Comparison of ENCODE assay signal across 28 cellular contexts in the genomic region with DNA sequence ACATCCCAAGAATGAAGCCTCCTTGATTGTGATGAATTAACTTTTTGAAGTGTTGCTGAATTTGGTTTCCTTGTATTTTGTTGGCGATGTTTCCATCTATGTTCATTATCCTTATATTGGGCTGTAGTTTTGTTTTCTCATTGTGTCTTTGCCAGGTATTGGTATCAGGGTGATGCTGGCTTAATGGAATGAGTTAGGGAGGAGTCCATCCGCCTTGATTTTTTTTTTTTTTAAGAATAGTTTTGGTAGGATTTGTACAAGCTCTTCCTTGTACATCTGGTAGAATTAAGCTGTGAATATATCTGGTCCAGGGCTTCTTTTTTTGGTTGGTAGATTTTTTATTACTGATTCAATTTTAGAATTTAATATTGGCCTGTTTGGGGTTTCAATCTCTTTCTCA.
"Had no signal": no experiment of that assay in that cellular context is flagged by ENCODE, and none has a peak within 500 bp of the region (broad histone marks: within the 10 kb centered on the region; RNA-seq: fewer than 3 reads in every experiment).

No MANE protein-coding gene starts in this region.

- H3K36me3 Mint-ChIP-seq: naive thymus-derived CD4-positive, alpha-beta T cell; natural killer cell; neural progenitor cell; stimulated activated effector memory CD8-positive, alpha-beta T cell treated with anti-CD3 and anti-CD28 coated beads, Interleukin-12 subunit alpha, Interleukin-12 subunit beta, amount 100 ng/mL, for 72 hours; stimulated activated naive B cell treated with anti-CD40 and anti-IgM and Interleukin-4, amounts not matched to agents 10 μg/mL and 1 μg/mL and 100 μg/mL, for 72 hours had no signal

- H3K36me3 ChIP-seq: neural progenitor cell, ovary, right lobe of liver, sigmoid colon, stomach, thoracic aorta, thyroid gland, tibial nerve, upper lobe of left lung, vagina had no signal

- H3K27ac Mint-ChIP-seq: naive thymus-derived CD4-positive, alpha-beta T cell; natural killer cell; nephron; neural progenitor cell; progenitor cell of endocrine pancreas; stimulated activated effector memory CD8-positive, alpha-beta T cell treated with anti-CD3 and anti-CD28 coated beads, Interleukin-12 subunit alpha, Interleukin-12 subunit beta, amount 100 ng/mL, for 72 hours; stimulated activated naive B cell treated with anti-CD40 and anti-IgM and Interleukin-4, amounts not matched to agents 10 μg/mL and 1 μg/mL and 100 μg/mL, for 72 hours; stimulated activated naive CD8-positive, alpha-beta T cell treated with anti-CD3 and anti-CD28 coated beads, Interleukin-15, Interleukin-2, amounts not matched to agents 100 ng/mL and 50 ng/mL, for 24 hours had no signal

- H3K4me1 Mint-ChIP-seq: naive thymus-derived CD4-positive, alpha-beta T cell; natural killer cell; stimulated activated effector memory CD8-positive, alpha-beta T cell treated with anti-CD3 and anti-CD28 coated beads, Interleukin-12 subunit alpha, Interleukin-12 subunit beta, amount 100 ng/mL, for 72 hours had no signal

- H3K4me3 Mint-ChIP-seq: naive thymus-derived CD4-positive, alpha-beta T cell; natural killer cell; nephron; neural progenitor cell; stimulated activated effector memory CD8-positive, alpha-beta T cell treated with anti-CD3 and anti-CD28 coated beads, Interleukin-12 subunit alpha, Interleukin-12 subunit beta, amount 100 ng/mL, for 72 hours; stimulated activated naive B cell treated with anti-CD40 and anti-IgM and Interleukin-4, amounts not matched to agents 10 μg/mL and 1 μg/mL and 100 μg/mL, for 72 hours; stimulated activated naive CD8-positive, alpha-beta T cell treated with anti-CD3 and anti-CD28 coated beads, Interleukin-15, Interleukin-2, amounts not matched to agents 100 ng/mL and 50 ng/mL, for 24 hours had no signal

- ATAC-seq: naive thymus-derived CD4-positive, alpha-beta T cell; natural killer cell; psoas muscle; right lobe of liver; stimulated activated effector memory CD8-positive, alpha-beta T cell treated with anti-CD3 and anti-CD28 coated beads, Interleukin-12 subunit alpha, Interleukin-12 subunit beta, amount 100 ng/mL, for 72 hours; stimulated activated naive B cell treated with anti-CD40 and anti-IgM and Interleukin-4, amounts not matched to agents 10 μg/mL and 1 μg/mL and 100 μg/mL, for 72 hours had no signal

- H3K9me3 Mint-ChIP-seq: nephron; stimulated activated naive B cell treated with anti-CD40 and anti-IgM and Interleukin-4, amounts not matched to agents 10 μg/mL and 1 μg/mL and 100 μg/mL, for 72 hours had no signal

- H3K27me3 ChIP-seq: neural progenitor cell, ovary, right lobe of liver, sigmoid colon, stomach, thyroid gland, tibial nerve, upper lobe of left lung, vagina had no signal

- H3K9me3 ChIP-seq: ovary, right lobe of liver, sigmoid colon, stomach, thoracic aorta, thyroid gland, tibial nerve, upper lobe of left lung, vagina had no signal

- H3K4me1 ChIP-seq: parathyroid adenoma, psoas muscle, right lobe of liver, sigmoid colon, thyroid gland, vagina had no signal

- H3K27ac ChIP-seq: neural progenitor cell, ovary, parathyroid adenoma, psoas muscle, right lobe of liver, sigmoid colon, stomach, thoracic aorta, thyroid gland, tibial nerve, upper lobe of left lung, vagina had no signal

- H3K27me3 Mint-ChIP-seq: naive thymus-derived CD4-positive, alpha-beta T cell; progenitor cell of endocrine pancreas; stimulated activated naive CD8-positive, alpha-beta T cell treated with anti-CD3 and anti-CD28 coated beads, Interleukin-15, Interleukin-2, amounts not matched to agents 100 ng/mL and 50 ng/mL, for 24 hours had no signal

- H3K4me3 ChIP-seq: neural progenitor cell, ovary, psoas muscle, right lobe of liver, sigmoid colon, stomach, thoracic aorta, thyroid gland, tibial nerve, upper lobe of left lung, vagina had no signal

- DNase-seq: naive thymus-derived CD4-positive, alpha-beta T cell; natural killer cell; occipital lobe; ovary; posterior cingulate gyrus; psoas muscle; right lobe of liver; sigmoid colon; small intestine; stimulated activated CD4-positive, alpha-beta T cell treated with anti-CD3 and anti-CD28 coated beads, Interleukin-15, amount 100 ng/mL, for 24 hours; stimulated activated CD4-positive, alpha-beta T cell treated with anti-CD3 and anti-CD28 coated beads, Interleukin-2, amount 100 ng/mL, for 24 hours; stimulated activated CD4-positive, alpha-beta T cell treated with anti-CD3 and anti-CD28 coated beads, Interleukin-2, amount 100 ng/mL, for 48 hours; stimulated activated CD4-positive, alpha-beta T cell treated with anti-CD3 and anti-CD28 coated beads, Interleukin-4, amount 100 ng/mL, for 24 hours; stimulated activated naive B cell treated with anti-CD40 and anti-IgM and Interleukin-4, amounts not matched to agents 10 μg/mL and 1 μg/mL and 100 μg/mL, for 72 hours; stimulated activated naive CD4-positive, alpha-beta T cell treated with Interleukin-2 at 50 U/mL for 16 hours; stomach; thyroid gland; trophoblast cell; upper lobe of left lung had no signal
